Comparison of ENCODE assay signal across 8 cellular contexts in genomic region chr3:123489400-123490004, GRCh38. TPM values are rescaled to one million over a fixed set of nuclear protein-coding genes. Genes with fewer than 3 reads are reported as not detected.
A peak's percentile ranks its signal among the peaks of the same experiment; 100 is the strongest.
DNase-seq lines count a peak whose midpoint lies in the region; ATAC-seq and TF ChIP-seq lines count a peak whose summit lies in the region.

No MANE protein-coding gene starts in this region.

- TF ChIP-seq CTCF in Calu3 (IDR thresholded peaks at IDR 0.05; ENCODE audit: unreplicated experiment) = peak; percentile 76
- peak; percentile 92 for TF ChIP-seq CTCF in glutamatergic neuron (IDR thresholded peaks at IDR 0.05; ENCODE audit: partially characterized antibody, unreplicated experiment)

- CTCF ChIA-PET in Calu3 (lab: Charles Lee) = interaction anchor here (0.6 to 1.2 kb wide), 5 partner anchors 32 to 204 kb away, joined by 3 to 14 read pairs (median 4); no protein-coding TSS in a partner anchor

- no peaks in the 10 kb centered on the region for H3K4me1 Mint-ChIP-seq in Calu3 (ENCODE audit: low read depth, unreplicated experiment)
- peaks cover 4% of the 10 kb centered on the region for H3K4me1 Mint-ChIP-seq in glutamatergic neuron (ENCODE audit: low read depth, unreplicated experiment)

- no peaks in the 10 kb centered on the region for H3K27me3 Mint-ChIP-seq in Calu3 (ENCODE audit: unreplicated experiment)
- peaks cover 5% of the 10 kb centered on the region for H3K27me3 Mint-ChIP-seq in glutamatergic neuron (ENCODE audit: unreplicated experiment)

- DNase-seq in Calu3 (peak; percentile 78), HS-27A (ENCODE audit: low read depth) (peak; percentile 22), OCI-M1 (lab: John Stamatoyannopoulos, UW) (peak; percentile 73), glutamatergic neuron (peak; percentile 85), posterior cingulate gyrus (peak; percentile 59 to 97 (median 82)), activated gamma-delta T cell (lab: John Stamatoyannopoulos, UW) (no peak)
- DNase-seq in activated naive CD4-positive, alpha-beta T cell treated with anti-CD3 and anti-CD28 coated beads, Interleukin-2, amount 50 U/mL, for 16 hours = peak; percentile 28

- no peak for ATAC-seq in HG03039 (IDR thresholded peaks at IDR 0.05; ENCODE audit: unreplicated experiment)

- H3K9me3 Mint-ChIP-seq in Calu3 (ENCODE audit: low read depth, unreplicated experiment) (no peaks in the 10 kb centered on the region), glutamatergic neuron (ENCODE audit: unreplicated experiment) (no peaks in the 10 kb centered on the region)

- H3K36me3 Mint-ChIP-seq in Calu3 (ENCODE audit: insufficient read depth, unreplicated experiment) (no peaks in the 10 kb centered on the region), glutamatergic neuron (ENCODE audit: unreplicated experiment) (no peaks in the 10 kb centered on the region)

- intact Hi-C loops in Calu3 (cut with micrococcal nuclease; ENCODE audit: unreplicated experiment) (loop anchor here (1.0 to 5.0 kb wide), 2 partner anchors 142 to 160 kb away; no protein-coding TSS in a partner anchor), posterior cingulate gyrus (cut with DNase I) (loop anchor here (1.0 to 5.0 kb wide), 2 partner anchors 37 to 160 kb away; no protein-coding TSS in a partner anchor)

- BruUV-seq in Calu3 (replicated peaks; lab: Mats Ljungman, UMichigan) = no TSS peak

- H3K27ac Mint-ChIP-seq in Calu3 (ENCODE audit: unreplicated experiment) (no peak overlapping the region), glutamatergic neuron (ENCODE audit: unreplicated experiment) (no peak overlapping the region)

- H3K4me3 Mint-ChIP-seq in Calu3 (ENCODE audit: low read depth, unreplicated experiment) (no peak overlapping the region), glutamatergic neuron (ENCODE audit: unreplicated experiment) (no peak overlapping the region)

RNA-seq across cellular contexts. Expression of gene ADCY5, which starts 40.6 kb away (rescaled TPM):
- total RNA-seq in Calu3 (2022) = 2.5 and 3.6 TPM in 2 replicates
- total RNA-seq in glutamatergic neuron (ENCODE audit: unreplicated experiment) = 2.1 TPM
